23 cellular contexts compared by ENCODE assay signal in genomic region chr4:156481845-156482244, GRCh38.
"Had no signal": no experiment of that assay in that cellular context is flagged by ENCODE, and none has a peak within 500 bp of the region (broad histone marks: within the 10 kb centered on the region; RNA-seq: fewer than 3 reads in every experiment).

No MANE protein-coding gene starts in this region.

- H3K27ac ChIP-seq: colonic mucosa, epithelial cell of prostate, esophagus squamous epithelium, gastrocnemius medialis, heart right ventricle, left lung had no signal

- DNase-seq: colonic mucosa; cortex of kidney; effector CD8-positive, alpha-beta T cell; effector memory CD8-positive, alpha-beta T cell; endodermal cell; erythroblast; esophagus squamous epithelium; foreskin fibroblast; foreskin melanocyte; gastrocnemius medialis; glutamatergic neuron; head of caudate nucleus; heart right ventricle; hippocampal formation; left cardiac atrium; left lung; left ventricle myocardium superior; mammary epithelial cell; midbrain had no signal

- H3K4me1 Mint-ChIP-seq: endodermal cell, memory B cell had no signal

- H3K9me3 ChIP-seq: colonic mucosa, esophagus squamous epithelium, gastrocnemius medialis, heart right ventricle, left lung had no signal

- H3K36me3 ChIP-seq: colonic mucosa, esophagus squamous epithelium, gastrocnemius medialis, heart right ventricle, left lung had no signal

- H3K4me1 ChIP-seq: colonic mucosa, esophagus squamous epithelium, gastrocnemius medialis, heart right ventricle, left lung had no signal

- H3K9me3 Mint-ChIP-seq: dendritic cell treated with granulocyte-macrophage colony-stimulating factor and Interleukin-4, amounts not matched to agents 40 ng/mL and 50 ng/mL, for 4 days had no signal

- H3K27me3 ChIP-seq: colonic mucosa, esophagus squamous epithelium, gastrocnemius medialis, heart right ventricle, left lung had no signal

- H3K4me3 ChIP-seq: colonic mucosa, esophagus squamous epithelium, gastrocnemius medialis, heart right ventricle, left lung, lung had no signal

- H3K36me3 Mint-ChIP-seq: memory B cell had no signal

- H3K27me3 Mint-ChIP-seq: dendritic cell treated with granulocyte-macrophage colony-stimulating factor and Interleukin-4, amounts not matched to agents 40 ng/mL and 50 ng/mL, for 4 days; effector memory CD8-positive, alpha-beta T cell; memory B cell had no signal

- H3K27ac Mint-ChIP-seq: dendritic cell treated with granulocyte-macrophage colony-stimulating factor and Interleukin-4, amounts not matched to agents 40 ng/mL and 50 ng/mL, for 4 days; effector memory CD8-positive, alpha-beta T cell; endodermal cell; memory B cell had no signal

- H3K4me3 Mint-ChIP-seq: dendritic cell treated with granulocyte-macrophage colony-stimulating factor and Interleukin-4, amounts not matched to agents 40 ng/mL and 50 ng/mL, for 4 days; effector memory CD8-positive, alpha-beta T cell; endodermal cell; memory B cell had no signal
